Comparison of ENCODE assay signal across 1 cellular context in the genomic region with DNA sequence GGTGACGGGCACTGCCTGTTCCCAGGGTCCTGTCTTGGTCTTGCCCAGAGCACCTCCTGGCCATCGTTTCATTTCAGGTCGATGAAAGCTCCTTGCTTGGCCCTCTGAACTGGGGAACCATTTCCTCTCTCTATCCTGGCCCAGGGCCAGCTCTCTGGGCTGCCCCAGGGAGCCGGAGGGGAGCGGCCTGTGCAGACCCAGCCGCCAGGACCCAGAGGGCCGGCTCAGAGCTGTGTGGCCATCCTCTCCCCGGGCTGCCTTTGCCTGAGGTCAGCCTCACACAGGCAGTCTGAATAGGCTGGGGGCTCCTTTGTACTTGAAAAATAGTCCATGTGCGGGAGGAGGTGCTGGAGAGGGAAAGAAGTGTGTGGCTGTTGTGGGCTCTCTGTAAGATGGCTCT.
TF ChIP-seq lines count a peak whose summit lies in the region.

No MANE protein-coding gene starts in this region.

TF ChIP-seq in SK-N-SH, 30 proteins besides CTCF, POLR2A, EP300 and RAD21 (continued from another document):
- TF ChIP-seq, protein P1, sequence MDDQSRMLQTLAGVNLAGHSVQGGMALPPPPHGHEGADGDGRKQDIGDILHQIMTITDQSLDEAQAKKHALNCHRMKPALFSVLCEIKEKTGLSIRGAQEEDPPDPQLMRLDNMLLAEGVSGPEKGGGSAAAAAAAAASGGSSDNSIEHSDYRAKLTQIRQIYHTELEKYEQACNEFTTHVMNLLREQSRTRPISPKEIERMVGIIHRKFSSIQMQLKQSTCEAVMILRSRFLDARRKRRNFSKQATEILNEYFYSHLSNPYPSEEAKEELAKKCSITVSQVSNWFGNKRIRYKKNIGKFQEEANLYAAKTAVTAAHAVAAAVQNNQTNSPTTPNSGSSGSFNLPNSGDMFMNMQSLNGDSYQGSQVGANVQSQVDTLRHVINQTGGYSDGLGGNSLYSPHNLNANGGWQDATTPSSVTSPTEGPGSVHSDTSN (IDR thresholded peaks at IDR 0.05), result no peak
- TF ChIP-seq, protein P2, sequence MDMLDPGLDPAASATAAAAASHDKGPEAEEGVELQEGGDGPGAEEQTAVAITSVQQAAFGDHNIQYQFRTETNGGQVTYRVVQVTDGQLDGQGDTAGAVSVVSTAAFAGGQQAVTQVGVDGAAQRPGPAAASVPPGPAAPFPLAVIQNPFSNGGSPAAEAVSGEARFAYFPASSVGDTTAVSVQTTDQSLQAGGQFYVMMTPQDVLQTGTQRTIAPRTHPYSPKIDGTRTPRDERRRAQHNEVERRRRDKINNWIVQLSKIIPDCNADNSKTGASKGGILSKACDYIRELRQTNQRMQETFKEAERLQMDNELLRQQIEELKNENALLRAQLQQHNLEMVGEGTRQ (IDR thresholded peaks at IDR 0.05; ENCODE audit: borderline replicate concordance, low read depth, low read length), result no peak
- TF ChIP-seq, protein P3, sequence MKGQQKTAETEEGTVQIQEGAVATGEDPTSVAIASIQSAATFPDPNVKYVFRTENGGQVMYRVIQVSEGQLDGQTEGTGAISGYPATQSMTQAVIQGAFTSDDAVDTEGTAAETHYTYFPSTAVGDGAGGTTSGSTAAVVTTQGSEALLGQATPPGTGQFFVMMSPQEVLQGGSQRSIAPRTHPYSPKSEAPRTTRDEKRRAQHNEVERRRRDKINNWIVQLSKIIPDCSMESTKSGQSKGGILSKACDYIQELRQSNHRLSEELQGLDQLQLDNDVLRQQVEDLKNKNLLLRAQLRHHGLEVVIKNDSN (IDR thresholded peaks at IDR 0.05; ENCODE audit: borderline replicate concordance, low read depth), result no peak
- TF ChIP-seq TEAD4 (IDR thresholded peaks at IDR 0.05; ENCODE audit: borderline replicate concordance, insufficient read depth), result no peak
- no peak for TF ChIP-seq GATA2 (CRISPR knock-in tag; IDR thresholded peaks at IDR 0.05)
- no peak for TF ChIP-seq SIN3A (IDR thresholded peaks at IDR 0.05; ENCODE audit: borderline replicate concordance, low read depth, low read length)
- no peak for TF ChIP-seq FOSL2 (IDR thresholded peaks at IDR 0.05; ENCODE audit: borderline replicate concordance, low read depth)
- TF ChIP-seq RFX5 (IDR thresholded peaks at IDR 0.05; ENCODE audit: low read length), result no peak
- TF ChIP-seq SMC3 (IDR thresholded peaks at IDR 0.05; ENCODE audit: low read depth, low read length), result no peak
- no peak for TF ChIP-seq NFIC (IDR thresholded peaks at IDR 0.05; ENCODE audit: borderline replicate concordance)
- TF ChIP-seq, protein P4, sequence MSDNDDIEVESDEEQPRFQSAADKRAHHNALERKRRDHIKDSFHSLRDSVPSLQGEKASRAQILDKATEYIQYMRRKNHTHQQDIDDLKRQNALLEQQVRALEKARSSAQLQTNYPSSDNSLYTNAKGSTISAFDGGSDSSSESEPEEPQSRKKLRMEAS (IDR thresholded peaks at IDR 0.05; ENCODE audit: low read depth), result no peak
- TF ChIP-seq ELF1 (IDR thresholded peaks at IDR 0.05), result no peak
- no peak for TF ChIP-seq TCF12 (IDR thresholded peaks at IDR 0.05)
- no peak for TF ChIP-seq GABPA (IDR thresholded peaks at IDR 0.05; ENCODE audit: low read depth)
- TF ChIP-seq JUND (IDR thresholded peaks at IDR 0.05), result no peak
